ENCODE assay signal across 8 cellular contexts in genomic region chr16:1331712-1332617, GRCh38. TPM values are rescaled to one million over a fixed set of nuclear protein-coding genes. Genes with fewer than 3 reads are reported as not detected.
DNase-seq lines count a peak whose midpoint lies in the region; ATAC-seq and TF ChIP-seq lines count a peak whose summit lies in the region.

No MANE protein-coding gene starts in this region.

- peak; percentile 46 for ATAC-seq in HG03521 (IDR thresholded peaks at IDR 0.05; ENCODE audit: unreplicated experiment)
- peak; percentile 55 for ATAC-seq in left lobe of liver

- no peak overlapping the region for H3K27ac ChIP-seq in RWPE1
- no peak overlapping the region for H3K27ac ChIP-seq in thyroid gland

- H3K4me3 ChIP-seq in choroid plexus epithelial cell (ENCODE audit: low read depth, low read length) (peak overlapping the region; percentile 14), thyroid gland (replicated peaks in 1 of 3) (peak overlapping the region in 1 of 3 donors; percentile 7)

- intact Hi-C loops in thyroid gland (cut with DNase I): no loop called here

- TF ChIP-seq CTCF in RWPE1 (conservative IDR thresholded peaks at IDR 0.05; ENCODE audit: low read depth) (no peak), choroid plexus epithelial cell (conservative IDR thresholded peaks at IDR 0.05; ENCODE audit: low read depth, low read length) (no peak), thyroid gland (IDR thresholded peaks at IDR 0.05) (no peak)

- peak; percentile 52 to 68 for DNase-seq in NCI-H524 (lab: John Stamatoyannopoulos, UW)
- DNase-seq in NCI-H524 treated with DMSO at 0.1 percent for 48 hours (lab: John Stamatoyannopoulos, UW): no peak
- peak; percentile 57 for DNase-seq in RWPE1 (ENCODE audit: low spot score)
- DNase-seq in choroid plexus epithelial cell (ENCODE audit: low read depth): peak; percentile 82
- no peak for DNase-seq in left lobe of liver (ENCODE audit: low spot score)
- peak; percentile 59 to 68 for DNase-seq in thyroid gland
- DNase-seq in NCI-H446 (lab: John Stamatoyannopoulos, UW): no peak

- no peak for TF ChIP-seq POLR2A in thyroid gland (IDR thresholded peaks at IDR 0.05)

- H3K36me3 ChIP-seq in thyroid gland: no peaks in the 10 kb centered on the region

- WGBS in thyroid gland, 2 donors: 6 to 9% methylated on average over 20 to 28 of the region's 34 CpGs

- CTCF ChIA-PET in RWPE1 (lab: Yijun Ruan, JAX): interaction anchor here (0.5 to 0.9 kb wide), 3 partner anchors 11 to 35 kb away, joined by 3 to 4 read pairs (median 3); no protein-coding TSS in a partner anchor

- peaks cover 14 to 35% of the 10 kb centered on the region in 2 donors for H3K4me1 ChIP-seq in thyroid gland

- H3K9me3 ChIP-seq in thyroid gland: no peaks in the 10 kb centered on the region

- H3K27me3 ChIP-seq in thyroid gland: peaks cover 9% of the 10 kb centered on the region

- POLR2A ChIA-PET in RWPE1 (lab: Yijun Ruan, JAX; ENCODE audit: low non-redundant PET): interaction anchor here (0.9 kb wide), 1 partner anchor 9 kb away, joined by 3 read pairs; no protein-coding TSS in a partner anchor

RNA-seq across cellular contexts. Expression of gene BAIAP3, which starts 1.5 kb away (rescaled TPM):
- total RNA-seq in left lobe of liver (8.1 TPM), thyroid gland (1 to 10 TPM in 2 of 4 donors, under 1 TPM in 2; 0.45 to 3.0 (median 1.6) TPM)

RNA-seq across cellular contexts. Expression of gene TSR3, which starts 19.7 kb away (rescaled TPM):
- 32.5 TPM for total RNA-seq in left lobe of liver
- 100 to 1,000 TPM in 2 of 4 donors, 10 to 100 TPM in 2; 84.1 to 107 (median 96.7) TPM for total RNA-seq in thyroid gland

RNA-seq across cellular contexts. Expression of gene GNPTG, which starts 19.8 kb away (rescaled TPM):
- total RNA-seq in left lobe of liver (58.3 TPM), thyroid gland (100 to 1,000 TPM in 1 of 4 donors, 10 to 100 TPM in 3; 53.6 to 121 (median 70.0) TPM)

RNA-seq across cellular contexts. Expression of gene UBE2I, which starts 22.5 kb away (rescaled TPM):
- total RNA-seq in left lobe of liver: 28.0 TPM
- 100 to 1,000 TPM in 1 of 4 donors, 10 to 100 TPM in 3; 43.4 to 107 (median 79.6) TPM for total RNA-seq in thyroid gland

Comparison
In these comparisons a context has a peak if more than half of its experiments do, and no peak if none do; other contexts are left out.
1. DNase-seq: peak in NCI-H524 (2 of 2), RWPE1 (single experiment), choroid plexus epithelial cell (single experiment) and thyroid gland (2 of 2); none in NCI-H524 treated with DMSO at 0.1 percent for 48 hours (single experiment), left lobe of liver (single experiment) and NCI-H446 (0 of 2).